Comparison of ENCODE assay signal across 19 cellular contexts in genomic region chr5:142098275-142098674, GRCh38. TPM values are rescaled to one million over a fixed set of nuclear protein-coding genes. Genes with fewer than 3 reads are reported as not detected.
DNase-seq lines count a peak whose midpoint lies in the region; ATAC-seq and TF ChIP-seq lines count a peak whose summit lies in the region.
"Had no signal": no experiment of that assay in that cellular context is flagged by ENCODE, and none has a peak within 500 bp of the region (broad histone marks: within the 10 kb centered on the region; RNA-seq: fewer than 3 reads in every experiment).

No MANE protein-coding gene starts in this region.

- no peak for TF ChIP-seq CTCF in activated CD8-positive, alpha-beta T cell treated with anti-CD3 and anti-CD28 coated beads for 36 hours (IDR thresholded peaks at IDR 0.05)

- intact Hi-C loops in activated CD8-positive, alpha-beta T cell treated with anti-CD3 and anti-CD28 coated beads for 36 hours (cut with micrococcal nuclease), result no loop called here

- CTCF ChIA-PET in activated CD8-positive, alpha-beta T cell treated with anti-CD3 and anti-CD28 coated beads for 36 hours (lab: Charles Lee), result interaction anchor here (0.5 to 1.4 kb wide), 6 partner anchors 11 to 98 kb away, joined by 3 to 4 read pairs (median 4); no protein-coding TSS in a partner anchor
- CTCF ChIA-PET in activated CD8-positive, alpha-beta T cell treated with anti-CD3 and anti-CD28 coated beads, Interleukin-2, amount 10 ng/mL, durations not matched to agents 7 days and 5 days (lab: Charles Lee), result interaction anchor here (1.0 to 1.5 kb wide), 3 partner anchors 9 to 123 kb away, joined by 3 to 6 read pairs (median 5); no protein-coding TSS in a partner anchor
- CTCF ChIA-PET in HEK293T (lab: Yijun Ruan, JAX), result no interaction called here

- peak overlapping the region; percentile 85 for H3K27ac Mint-ChIP-seq in activated CD8-positive, alpha-beta T cell treated with anti-CD3 and anti-CD28 coated beads for 36 hours
- H3K27ac Mint-ChIP-seq in activated CD8-positive, alpha-beta T cell treated with anti-CD3 and anti-CD28 coated beads, Interleukin-2, amount 10 ng/mL, durations not matched to agents 7 days and 5 days, result no peak overlapping the region
- peak overlapping the region; percentile 68 for H3K27ac Mint-ChIP-seq in activated naive CD8-positive, alpha-beta T cell treated with anti-CD3 and anti-CD28 coated beads, Interleukin-2, amount 10 ng/mL, durations not matched to agents 7 days and 5 days
- H3K27ac Mint-ChIP-seq in naive thymus-derived CD8-positive, alpha-beta T cell, result peak overlapping the region; percentile 66 to 99 (median 96)
- H3K27ac Mint-ChIP-seq: B cell had no signal

- DNase-seq in activated CD8-positive, alpha-beta T cell treated with anti-CD3 and anti-CD28 coated beads for 36 hours, result no peak
- no peak for DNase-seq in activated CD8-positive, alpha-beta T cell treated with anti-CD3 and anti-CD28 coated beads, Interleukin-2, amount 10 ng/mL, durations not matched to agents 7 days and 5 days
- no peak for DNase-seq in HEK293T (ENCODE audit: extremely low spot score)
- no peak for DNase-seq in activated naive CD8-positive, alpha-beta T cell treated with anti-CD3 and anti-CD28 coated beads, Interleukin-2, amount 10 ng/mL, durations not matched to agents 7 days and 5 days
- peak in 1 of 10 donors; percentile 26 for DNase-seq in naive thymus-derived CD8-positive, alpha-beta T cell
- no peak for DNase-seq in NCI-H2029 treated with DMSO at 0.1 percent for 48 hours (lab: John Stamatoyannopoulos, UW)
- DNase-seq in T-helper 1 cell, result no peak
- DNase-seq in 8988T, result no peak
- DNase-seq: body of pancreas, Calu3, heart right ventricle, NCI-H1092, NCI-H187, NCI-H748 treated with DMSO at 0.1 percent for 48 hours, nucleus accumbens had no signal

- no peak overlapping the region for H3K4me3 Mint-ChIP-seq in activated CD8-positive, alpha-beta T cell treated with anti-CD3 and anti-CD28 coated beads for 36 hours
- no peak overlapping the region for H3K4me3 Mint-ChIP-seq in activated CD8-positive, alpha-beta T cell treated with anti-CD3 and anti-CD28 coated beads, Interleukin-2, amount 10 ng/mL, durations not matched to agents 7 days and 5 days
- H3K4me3 Mint-ChIP-seq in activated naive CD8-positive, alpha-beta T cell treated with anti-CD3 and anti-CD28 coated beads, Interleukin-2, amount 10 ng/mL, durations not matched to agents 7 days and 5 days, result no peak overlapping the region
- peak overlapping the region in 8 of 10 donors; percentile 12 to 81 (median 51) for H3K4me3 Mint-ChIP-seq in naive thymus-derived CD8-positive, alpha-beta T cell
- H3K4me3 Mint-ChIP-seq: B cell had no signal

- H3K36me3 Mint-ChIP-seq in activated CD8-positive, alpha-beta T cell treated with anti-CD3 and anti-CD28 coated beads for 36 hours (ENCODE audit: low read depth), result peaks cover 6% of the 10 kb centered on the region
- peaks cover 8% of the 10 kb centered on the region for H3K36me3 Mint-ChIP-seq in activated CD8-positive, alpha-beta T cell treated with anti-CD3 and anti-CD28 coated beads, Interleukin-2, amount 10 ng/mL, durations not matched to agents 7 days and 5 days (ENCODE audit: low read depth)
- H3K36me3 Mint-ChIP-seq in activated naive CD8-positive, alpha-beta T cell treated with anti-CD3 and anti-CD28 coated beads, Interleukin-2, amount 10 ng/mL, durations not matched to agents 7 days and 5 days, result peaks cover 2% of the 10 kb centered on the region
- H3K36me3 Mint-ChIP-seq in naive thymus-derived CD8-positive, alpha-beta T cell, result peaks cover 0 to 7% (median 7%) of the 10 kb centered on the region in 3 donors

- peaks cover 8% of the 10 kb centered on the region for H3K9me3 Mint-ChIP-seq in activated CD8-positive, alpha-beta T cell treated with anti-CD3 and anti-CD28 coated beads for 36 hours
- H3K9me3 Mint-ChIP-seq in activated CD8-positive, alpha-beta T cell treated with anti-CD3 and anti-CD28 coated beads, Interleukin-2, amount 10 ng/mL, durations not matched to agents 7 days and 5 days (ENCODE audit: insufficient read depth), result peaks cover 4% of the 10 kb centered on the region
- H3K9me3 Mint-ChIP-seq in activated naive CD8-positive, alpha-beta T cell treated with anti-CD3 and anti-CD28 coated beads, Interleukin-2, amount 10 ng/mL, durations not matched to agents 7 days and 5 days, result no peaks in the 10 kb centered on the region
- peaks cover 0 to 10% (median 4%) of the 10 kb centered on the region in 9 donors for H3K9me3 Mint-ChIP-seq in naive thymus-derived CD8-positive, alpha-beta T cell

- no peak for ATAC-seq in activated CD8-positive, alpha-beta T cell treated with anti-CD3 and anti-CD28 coated beads for 36 hours
- ATAC-seq in activated CD8-positive, alpha-beta T cell treated with anti-CD3 and anti-CD28 coated beads, Interleukin-2, amount 10 ng/mL, durations not matched to agents 7 days and 5 days, result no peak
- ATAC-seq in activated naive CD8-positive, alpha-beta T cell treated with anti-CD3 and anti-CD28 coated beads, Interleukin-2, amount 10 ng/mL, durations not matched to agents 7 days and 5 days (ENCODE audit: low read depth), result no peak
- ATAC-seq in naive thymus-derived CD8-positive, alpha-beta T cell, result no peak
- ATAC-seq: body of pancreas, HCT116, heart right ventricle, left lobe of liver, Right ventricle myocardium inferior had no signal

- peaks cover 69% of the 10 kb centered on the region for H3K4me1 Mint-ChIP-seq in activated CD8-positive, alpha-beta T cell treated with anti-CD3 and anti-CD28 coated beads for 36 hours (ENCODE audit: low read depth)
- H3K4me1 Mint-ChIP-seq in activated CD8-positive, alpha-beta T cell treated with anti-CD3 and anti-CD28 coated beads, Interleukin-2, amount 10 ng/mL, durations not matched to agents 7 days and 5 days (ENCODE audit: low read depth), result peaks cover 51% of the 10 kb centered on the region
- H3K4me1 Mint-ChIP-seq in activated naive CD8-positive, alpha-beta T cell treated with anti-CD3 and anti-CD28 coated beads, Interleukin-2, amount 10 ng/mL, durations not matched to agents 7 days and 5 days, result peaks cover 36% of the 10 kb centered on the region
- H3K4me1 Mint-ChIP-seq in naive thymus-derived CD8-positive, alpha-beta T cell, result peaks cover 26 to 75% (median 69%) of the 10 kb centered on the region in 4 donors

- no peaks in the 10 kb centered on the region for H3K27me3 Mint-ChIP-seq in activated CD8-positive, alpha-beta T cell treated with anti-CD3 and anti-CD28 coated beads for 36 hours
- no peaks in the 10 kb centered on the region for H3K27me3 Mint-ChIP-seq in activated CD8-positive, alpha-beta T cell treated with anti-CD3 and anti-CD28 coated beads, Interleukin-2, amount 10 ng/mL, durations not matched to agents 7 days and 5 days (ENCODE audit: low read depth)
- no peaks in the 10 kb centered on the region for H3K27me3 Mint-ChIP-seq in activated naive CD8-positive, alpha-beta T cell treated with anti-CD3 and anti-CD28 coated beads, Interleukin-2, amount 10 ng/mL, durations not matched to agents 7 days and 5 days
- H3K27me3 Mint-ChIP-seq in naive thymus-derived CD8-positive, alpha-beta T cell, result no peaks in the 10 kb centered on the region

- POLR2A ChIA-PET in activated CD8-positive, alpha-beta T cell treated with anti-CD3 and anti-CD28 coated beads for 36 hours (lab: Charles Lee), result interaction anchor here (1.1 to 1.4 kb wide), 2 partner anchors 10 to 82 kb away, joined by 3 to 13 read pairs; partner anchors contain the start of gene NDFIP1
- POLR2A ChIA-PET in activated CD8-positive, alpha-beta T cell treated with anti-CD3 and anti-CD28 coated beads, Interleukin-2, amount 10 ng/mL, durations not matched to agents 7 days and 5 days (lab: Charles Lee), result interaction anchor here (0.8 to 2.6 kb wide), 3 partner anchors 10 to 129 kb away, joined by 3 to 16 read pairs (median 3); partner anchors contain the start of gene NDFIP1
- POLR2A ChIA-PET in HEK293T (lab: Yijun Ruan, JAX), result no interaction called here
- POLR2A ChIA-PET in activated naive CD8-positive, alpha-beta T cell treated with anti-CD3 and anti-CD28 coated beads, Interleukin-2, amount 10 ng/mL, durations not matched to agents 7 days and 5 days (lab: Charles Lee), result interaction anchor here (1.8 kb wide), 1 partner anchor 12 kb away, joined by 9 read pairs; no protein-coding TSS in a partner anchor
- POLR2A ChIA-PET in naive thymus-derived CD8-positive, alpha-beta T cell (lab: Charles Lee), result interaction anchor here (0.7 to 7.5 kb wide), 4 partner anchors 11 to 450 kb away, joined by 3 to 119 read pairs (median 12); partner anchors contain the start of gene NDFIP1

TF ChIP-seq in HEK293T, 16 proteins besides CTCF, POLR2A, EP300 and RAD21:
- TF ChIP-seq TARDBP (IDR thresholded peaks at IDR 0.05) (no peak), NFRKB (IDR thresholded peaks at IDR 0.05) (no peak), ZNF384 (IDR thresholded peaks at IDR 0.05) (peak; percentile 58; the same call in 1 of the 2 replicates), FOXA1 (IDR thresholded peaks at IDR 0.05) (no peak), ARNT (IDR thresholded peaks at IDR 0.05) (no peak), CTBP1 (IDR thresholded peaks at IDR 0.05; ENCODE audit: borderline replicate concordance) (no peak), HDGF (IDR thresholded peaks at IDR 0.05; ENCODE audit: borderline replicate concordance) (no peak)

RNA-seq across cellular contexts. Expression of gene NDFIP1, which starts 10.3 kb away (rescaled TPM):
- 10 to 100 TPM; 93.8 to 96.9 TPM for total RNA-seq in activated CD8-positive, alpha-beta T cell treated with anti-CD3 and anti-CD28 coated beads for 36 hours
- total RNA-seq in activated CD8-positive, alpha-beta T cell treated with anti-CD3 and anti-CD28 coated beads, Interleukin-2, amount 10 ng/mL, durations not matched to agents 7 days and 5 days, result 10 to 100 TPM; 47.2 TPM
- total RNA-seq in activated naive CD8-positive, alpha-beta T cell treated with anti-CD3 and anti-CD28 coated beads, Interleukin-2, amount 10 ng/mL, durations not matched to agents 7 days and 5 days, result 10 to 100 TPM; 59.2 to 62.3 TPM
- total RNA-seq in naive thymus-derived CD8-positive, alpha-beta T cell, result 100 to 1,000 TPM; 123 to 125 TPM
- 100 to 1,000 TPM; 102 to 144 (median 127) TPM for polyA plus RNA-seq in naive thymus-derived CD8-positive, alpha-beta T cell

Comparison
In these comparisons a context has a peak if more than half of its experiments do, and no peak if none do; other contexts are left out.
1. H3K4me3 Mint-ChIP-seq: peak in naive thymus-derived CD8-positive, alpha-beta T cell (8 of 10); none in activated CD8-positive, alpha-beta T cell treated with anti-CD3 and anti-CD28 coated beads for 36 hours (single experiment), activated CD8-positive, alpha-beta T cell treated with anti-CD3 and anti-CD28 coated beads, Interleukin-2, amount 10 ng/mL, durations not matched to agents 7 days and 5 days (single experiment) and activated naive CD8-positive, alpha-beta T cell treated with anti-CD3 and anti-CD28 coated beads, Interleukin-2, amount 10 ng/mL, durations not matched to agents 7 days and 5 days (single experiment).